8 cellular contexts compared by ENCODE assay signal in genomic region chr17:4833941-4834501, GRCh38. TPM values are rescaled to one million over a fixed set of nuclear protein-coding genes. Genes with fewer than 3 reads are reported as not detected.
A peak's percentile ranks its signal among the peaks of the same experiment; 100 is the strongest.
DNase-seq lines count a peak whose midpoint lies in the region; ATAC-seq and TF ChIP-seq lines count a peak whose summit lies in the region.

No MANE protein-coding gene starts in this region.

- H3K27me3 Mint-ChIP-seq in activated CD4-positive, alpha-beta T cell treated with anti-CD3 and anti-CD28 coated beads, Interleukin-2, amount 10 ng/mL, durations not matched to agents 7 days and 5 days: no peaks in the 10 kb centered on the region

- H3K36me3 ChIP-seq in right lobe of liver (no peaks in the 10 kb centered on the region), suprapubic skin (no peaks in the 10 kb centered on the region)

- TF ChIP-seq POLR2A in right lobe of liver (IDR thresholded peaks at IDR 0.05) (no peak), suprapubic skin (IDR thresholded peaks at IDR 0.05) (no peak), GM18505 (IDR thresholded peaks at IDR 0.05; ENCODE audit: borderline replicate concordance, extremely low read depth, insufficient read depth, insufficient read length) (no peak)

- no peak for TF ChIP-seq EP300 in suprapubic skin (IDR thresholded peaks at IDR 0.05)

- DNase-seq in activated CD4-positive, alpha-beta T cell treated with anti-CD3 and anti-CD28 coated beads, Interleukin-2, amount 10 ng/mL, durations not matched to agents 7 days and 5 days: peak; percentile 15
- DNase-seq in activated CD4-positive, alpha-beta T cell treated with anti-CD3 and anti-CD28 coated beads, Interleukin-2, amount 50 U/mL, for 4 hours: no peak
- DNase-seq in OCI-M1 (lab: John Stamatoyannopoulos, UW) (peak; percentile 62), cerebellar cortex (ENCODE audit: low spot score) (peak; percentile 30), right lobe of liver (peak in 1 of 3 donors; percentile 46), suprapubic skin (ENCODE audit: low spot score in 2 of 2) (no peak)

- H3K27me3 ChIP-seq in right lobe of liver: no peaks in the 10 kb centered on the region
- no peaks in the 10 kb centered on the region for H3K27me3 ChIP-seq in suprapubic skin

- peaks cover 15% of the 10 kb centered on the region for H3K36me3 Mint-ChIP-seq in activated CD4-positive, alpha-beta T cell treated with anti-CD3 and anti-CD28 coated beads, Interleukin-2, amount 10 ng/mL, durations not matched to agents 7 days and 5 days (ENCODE audit: low read depth)

- peak overlapping the region; percentile 83 for H3K4me3 Mint-ChIP-seq in activated CD4-positive, alpha-beta T cell treated with anti-CD3 and anti-CD28 coated beads, Interleukin-2, amount 10 ng/mL, durations not matched to agents 7 days and 5 days

- H3K27ac ChIP-seq in right lobe of liver (peak overlapping the region; percentile 75 to 95 (median 86)), suprapubic skin (peak overlapping the region; percentile 90)

- CTCF ChIA-PET in activated CD4-positive, alpha-beta T cell treated with anti-CD3 and anti-CD28 coated beads, Interleukin-2, amount 10 ng/mL, durations not matched to agents 7 days and 5 days (lab: Charles Lee): no interaction called here

- TF ChIP-seq CTCF in right lobe of liver (IDR thresholded peaks at IDR 0.05) (no peak), suprapubic skin (IDR thresholded peaks at IDR 0.05) (no peak)

- peak overlapping the region; percentile 74 to 98 (median 96) for H3K4me3 ChIP-seq in right lobe of liver
- peak overlapping the region; percentile 81 for H3K4me3 ChIP-seq in suprapubic skin

- 2% methylated on average over 10 of the region's 13 CpGs for WGBS in right lobe of liver (ENCODE audit: insufficient coverage, low coverage, low lambda C conversion rate, missing lambda C conversion rate)
- 2% methylated on average over 13 of the region's 13 CpGs for WGBS in suprapubic skin

- intact Hi-C loops in right lobe of liver (cut with DNase I): no loop called here

- H3K9me3 Mint-ChIP-seq in activated CD4-positive, alpha-beta T cell treated with anti-CD3 and anti-CD28 coated beads, Interleukin-2, amount 10 ng/mL, durations not matched to agents 7 days and 5 days: no peaks in the 10 kb centered on the region

- H3K9me3 ChIP-seq in right lobe of liver (no peaks in the 10 kb centered on the region), suprapubic skin (no peaks in the 10 kb centered on the region)

- POLR2A ChIA-PET in activated CD4-positive, alpha-beta T cell treated with anti-CD3 and anti-CD28 coated beads, Interleukin-2, amount 10 ng/mL, durations not matched to agents 7 days and 5 days (lab: Charles Lee): no interaction called here

- peaks cover 41% of the 10 kb centered on the region for H3K4me1 Mint-ChIP-seq in activated CD4-positive, alpha-beta T cell treated with anti-CD3 and anti-CD28 coated beads, Interleukin-2, amount 10 ng/mL, durations not matched to agents 7 days and 5 days

- ATAC-seq in right lobe of liver (peak; percentile 10 to 32 (median 16)), GM18505 (IDR thresholded peaks at IDR 0.05; ENCODE audit: unreplicated experiment) (no peak), GM21717 (IDR thresholded peaks at IDR 0.05; ENCODE audit: unreplicated experiment) (no peak)

- H3K4me1 ChIP-seq in right lobe of liver: peaks cover 0 to 25% (median 11%) of the 10 kb centered on the region in 4 donors
- H3K4me1 ChIP-seq in suprapubic skin: peaks cover 51% of the 10 kb centered on the region

- H3K27ac Mint-ChIP-seq in activated CD4-positive, alpha-beta T cell treated with anti-CD3 and anti-CD28 coated beads, Interleukin-2, amount 10 ng/mL, durations not matched to agents 7 days and 5 days: peak overlapping the region; percentile 90

RNA-seq across cellular contexts. Expression of gene MINK1, which starts 0.9 kb away (rescaled TPM):
- 100 to 1,000 TPM; 112 to 133 TPM for total RNA-seq in activated CD4-positive, alpha-beta T cell treated with anti-CD3 and anti-CD28 coated beads, Interleukin-2, amount 10 ng/mL, durations not matched to agents 7 days and 5 days
- total RNA-seq in right lobe of liver (10 to 100 TPM; 20.3 to 42.5 (median 28.0) TPM), suprapubic skin (100 to 1,000 TPM; 141 to 352 (median 169) TPM)

RNA-seq across cellular contexts. Expression of gene PLD2, which starts 27.1 kb away (rescaled TPM):
- 10 to 100 TPM; 16.6 to 17.3 TPM for total RNA-seq in activated CD4-positive, alpha-beta T cell treated with anti-CD3 and anti-CD28 coated beads, Interleukin-2, amount 10 ng/mL, durations not matched to agents 7 days and 5 days
- total RNA-seq in right lobe of liver: 10 to 100 TPM in 3 of 6 experiments, 1 to 10 TPM in 3; 8.2 to 27.3 (median 10.8) TPM
- total RNA-seq in suprapubic skin: 100 to 1,000 TPM in 1 of 4 donors, 10 to 100 TPM in 3; 53.5 to 134 (median 57.6) TPM

RNA-seq across cellular contexts. Expression of gene PSMB6, which starts 38.1 kb away (rescaled TPM):
- 100 to 1,000 TPM in 1 of 2 experiments, 10 to 100 TPM in 1; 95.3 to 115 TPM for total RNA-seq in activated CD4-positive, alpha-beta T cell treated with anti-CD3 and anti-CD28 coated beads, Interleukin-2, amount 10 ng/mL, durations not matched to agents 7 days and 5 days
- total RNA-seq in right lobe of liver: 100 to 1,000 TPM in 2 of 6 experiments, 10 to 100 TPM in 4; 68.8 to 136 (median 75.7) TPM
- total RNA-seq in suprapubic skin: 100 to 1,000 TPM in 3 of 4 donors, 10 to 100 TPM in 1; 68.6 to 250 (median 189) TPM

RNA-seq across cellular contexts. Expression of gene GLTPD2, which starts 45.3 kb away (rescaled TPM):
- not detected for total RNA-seq in activated CD4-positive, alpha-beta T cell treated with anti-CD3 and anti-CD28 coated beads, Interleukin-2, amount 10 ng/mL, durations not matched to agents 7 days and 5 days
- total RNA-seq in right lobe of liver (10 to 100 TPM; 20.6 to 97.4 (median 60.9) TPM), suprapubic skin (under 1 TPM in 1 of 4 donors, not detected in 3; 0.80 TPM)

Comparison
In these comparisons a context has a peak if more than half of its experiments do, and no peak if none do; other contexts are left out.
1. DNase-seq: peak in activated CD4-positive, alpha-beta T cell treated with anti-CD3 and anti-CD28 coated beads, Interleukin-2, amount 10 ng/mL, durations not matched to agents 7 days and 5 days (single experiment), OCI-M1 (single experiment) and cerebellar cortex (single experiment); none in activated CD4-positive, alpha-beta T cell treated with anti-CD3 and anti-CD28 coated beads, Interleukin-2, amount 50 U/mL, for 4 hours (0 of 2) and suprapubic skin (0 of 2).
2. ATAC-seq: peak in right lobe of liver (4 of 4); none in GM18505 (single experiment) and GM21717 (single experiment).